Comparison of ENCODE assay signal across 8 cellular contexts in genomic region chr19:56567274-56568120, GRCh38. TPM values are rescaled to one million over a fixed set of nuclear protein-coding genes. Genes with fewer than 3 reads are reported as not detected.
DNase-seq lines count a peak whose midpoint lies in the region; ATAC-seq and TF ChIP-seq lines count a peak whose summit lies in the region.

Gene ZNF470, plus strand, starts transcription at chr19:56567468. Its CDS starts 2,844 bp downstream, at chr19:56570312.

- no peaks in the 10 kb centered on the region for H3K27me3 ChIP-seq in lung (ENCODE audit: control insufficient read depth, insufficient read depth)

- ATAC-seq in GM18873 (IDR thresholded peaks at IDR 0.05; ENCODE audit: low FRiP score, unreplicated experiment) (peak; percentile 94), HG03135 (IDR thresholded peaks at IDR 0.05; ENCODE audit: unreplicated experiment) (peak; percentile 97), lung (ENCODE audit: insufficient read depth, low FRiP score) (peak; percentile 98)

- DNase-seq in AG04449 (ENCODE audit: low read depth, low spot score) (peak; percentile 51), NCI-H526 treated with DMSO at 0.1 percent for 48 hours (lab: John Stamatoyannopoulos, UW) (peak; percentile 84), lung (ENCODE audit: low spot score) (peak; percentile 96)
- DNase-seq in activated CD8-positive, alpha-beta memory T cell treated with anti-CD3 and anti-CD28 coated beads for 24 hours, result peak; percentile 94
- DNase-seq in effector CD8-positive, alpha-beta T cell (lab: John Stamatoyannopoulos, UW), result peak; percentile 74
- peak; percentile 64 to 73 (median 70) for DNase-seq in stimulated activated CD4-positive, alpha-beta T cell treated with anti-CD3 and anti-CD28 coated beads, TNF-alpha, amount 100 ng/mL, for 1 hour (ENCODE audit: low read depth in 3 of 3, low spot score in 1 of 3)

- CTCF ChIA-PET in AG04449 (lab: Yijun Ruan, JAX), result no interaction called here

- peaks cover 9 to 37% of the 10 kb centered on the region in 2 donors for H3K36me3 ChIP-seq in lung (ENCODE audit: control insufficient read depth in 2 of 2, insufficient read depth in 2 of 2, low read length in 2 of 2)

- POLR2A ChIA-PET in AG04449 (lab: Yijun Ruan, JAX), result no interaction called here

- TF ChIP-seq CTCF in AG04449 (IDR thresholded peaks at IDR 0.05; ENCODE audit: insufficient read depth, low read length, missing control alignments), result no peak
- no peak for TF ChIP-seq CTCF in lung (IDR thresholded peaks at IDR 0.05; ENCODE audit: control extremely low read depth, extremely low read depth)

- peaks cover 0 to 8% of the 10 kb centered on the region in 2 donors for H3K4me1 ChIP-seq in lung (ENCODE audit: control insufficient read depth in 2 of 2, insufficient read depth in 2 of 2, low read length in 2 of 2)

- WGBS in lung, 2 donors, result 3 to 4% methylated on average over 63 to 66 of the region's 66 CpGs

- H3K27ac ChIP-seq in lung (ENCODE audit: low read depth in 1 of 2, low read length in 1 of 2), result peak within 1 kb of the TSS; percentile 87 to 93

- H3K9me3 ChIP-seq in lung (ENCODE audit: control insufficient read depth in 2 of 2, insufficient read depth in 1 of 2, low read length in 1 of 2), result peaks cover 18 to 29% of the 10 kb centered on the region in 2 donors

- peak within 1 kb of the TSS; percentile 97 for H3K4me3 ChIP-seq in AG04449 (ENCODE audit: low read depth, low read length)
- peak within 1 kb of the TSS; percentile 77 for H3K4me3 ChIP-seq in lung

RNA-seq across cellular contexts. Expression of gene ZNF470, which starts in this region (rescaled TPM):
- 1 to 10 TPM; 4.3 to 4.5 TPM for total RNA-seq in lung
- 1 to 10 TPM; 1.2 to 2.6 TPM for polyA plus RNA-seq in lung

Comparison
In these comparisons a context has a peak if more than half of its experiments do, and no peak if none do; other contexts are left out.
1. Peak in every context shown above with its lines: DNase-seq, ATAC-seq, H3K4me3 ChIP-seq and H3K27ac ChIP-seq.